29 cellular contexts compared by ENCODE assay signal in the genomic region with DNA sequence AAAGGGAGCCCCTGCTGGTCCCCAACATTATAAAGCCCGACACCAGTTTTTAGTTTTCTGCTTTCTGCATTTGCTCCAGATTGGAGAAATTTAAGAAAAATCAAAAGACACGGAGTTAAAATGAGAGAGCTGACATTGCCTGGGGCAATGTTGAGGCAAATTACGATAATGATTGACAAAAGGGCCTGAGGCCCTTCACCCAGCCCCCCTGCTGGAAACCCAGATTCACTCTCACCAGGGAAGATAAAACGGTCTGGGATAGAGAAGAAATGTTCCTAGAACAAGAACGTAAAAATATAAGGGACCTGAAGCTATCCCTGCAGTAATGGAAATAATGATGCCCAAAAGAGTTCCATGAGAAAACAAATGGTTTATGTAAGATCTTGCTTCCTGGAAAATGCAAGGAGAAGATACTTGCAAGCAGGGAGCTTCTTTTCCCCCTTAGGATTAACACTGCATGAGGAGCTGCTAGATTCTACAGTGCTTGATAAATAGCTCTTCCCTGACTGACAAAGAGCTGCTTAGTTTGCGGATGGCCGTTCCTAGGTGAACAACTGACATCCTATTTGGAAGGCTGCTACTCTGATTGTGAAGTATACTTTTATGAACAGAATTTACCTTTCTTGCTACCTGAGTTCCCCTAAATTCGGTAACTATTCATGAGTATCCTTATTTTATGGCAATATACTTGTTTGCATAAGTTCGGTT.
"Had no signal": no experiment of that assay in that cellular context is flagged by ENCODE, and none has a peak within 500 bp of the region (broad histone marks: within the 10 kb centered on the region; RNA-seq: fewer than 3 reads in every experiment).

No MANE protein-coding gene starts in this region.

- DNase-seq: activated CD4-positive, alpha-beta memory T cell treated with anti-CD3 and anti-CD28 coated beads for 36 hours; activated CD4-positive, alpha-beta T cell treated with anti-CD3 and anti-CD28 coated beads, Interleukin-2, amount 10 ng/mL, durations not matched to agents 24 days and 14 days; activated CD4-positive, CD25-positive, alpha-beta regulatory T cell treated with anti-CD3 and anti-CD28 coated beads, Interleukin-2, amount 50 U/mL, for 72 hours; activated CD8-positive, alpha-beta memory T cell treated with anti-CD3 and anti-CD28 coated beads, Interleukin-2, amount 50 U/mL, for 4 hours; activated effector memory CD4-positive, alpha-beta T cell treated with anti-CD3 and anti-CD28 coated beads, Interleukin-2, amount 50 U/mL, for 16 hours; activated naive CD4-positive, alpha-beta T cell treated with anti-CD3 and anti-CD28 coated beads, Interleukin-2, amount 50 U/mL, for 16 hours; activated T-cell treated with anti-CD3 and anti-CD28 coated beads, Interleukin-2, amount 50 U/mL, for 1 hour; amniotic stem cell; brain microvascular endothelial cell; dorsolateral prefrontal cortex; effector memory CD8-positive, alpha-beta T cell; foreskin fibroblast; head of caudate nucleus; hippocampal formation; left lung; lower lobe of right lung; mesenchymal stem cell; natural killer cell; right cardiac atrium; stimulated activated CD4-positive, alpha-beta T cell treated with anti-CD3 and anti-CD28 coated beads, Interleukin-15, amount 100 ng/mL, for 24 hours; stimulated activated CD4-positive, alpha-beta T cell treated with anti-CD3 and anti-CD28 coated beads, Interleukin-2, amount 100 ng/mL, for 24 hours; stimulated activated naive B cell treated with anti-CD40 and anti-IgM and Interleukin-4, amounts not matched to agents 10 μg/mL and 1 μg/mL and 100 μg/mL, for 72 hours; stomach; T-helper 9 cell; tibial artery; WERI-Rb-1 had no signal

- H3K4me1 ChIP-seq: left lung, lower lobe of right lung, suprapubic skin, tibial artery had no signal

- H3K36me3 ChIP-seq: brain microvascular endothelial cell, left lung, lower lobe of right lung, stomach, suprapubic skin, tibial artery, WERI-Rb-1 had no signal

- H3K27me3 ChIP-seq: left lung, stomach, suprapubic skin had no signal

- H3K4me3 ChIP-seq: coronary artery, dorsolateral prefrontal cortex, left lung, lower lobe of right lung, stomach, suprapubic skin, tibial artery had no signal

- ATAC-seq: effector memory CD8-positive, alpha-beta T cell; esophagus mucosa; left lung; lower lobe of right lung; natural killer cell; right cardiac atrium; stimulated activated naive B cell treated with anti-CD40 and anti-IgM and Interleukin-4, amounts not matched to agents 10 μg/mL and 1 μg/mL and 100 μg/mL, for 72 hours had no signal

- H3K9me3 ChIP-seq: left lung, lower lobe of right lung, stomach, suprapubic skin, tibial artery had no signal
